Comparison of ENCODE assay signal across 17 cellular contexts in genomic region chr1:65056234-65056633, GRCh38.
A peak's percentile ranks its signal among the peaks of the same experiment; 100 is the strongest.
DNase-seq lines count a peak whose midpoint lies in the region; ATAC-seq lines count a peak whose summit lies in the region.
"Had no signal": no experiment of that assay in that cellular context is flagged by ENCODE, and none has a peak within 500 bp of the region (broad histone marks: within the 10 kb centered on the region; RNA-seq: fewer than 3 reads in every experiment).

No MANE protein-coding gene starts in this region.

- H3K4me3 ChIP-seq in CD8-positive, alpha-beta memory T cell (ENCODE audit: low read length), result no peak overlapping the region
- H3K4me3 ChIP-seq in skeletal muscle tissue (ENCODE audit: low read length in 3 of 3), result no peak overlapping the region
- H3K4me3 ChIP-seq: GM23338, PC-9 had no signal

- H3K36me3 ChIP-seq in CD8-positive, alpha-beta memory T cell (ENCODE audit: insufficient read depth, low read length), result peaks cover 10% of the 10 kb centered on the region
- peaks cover 15 to 45% (median 35%) of the 10 kb centered on the region in 3 donors for H3K36me3 ChIP-seq in skeletal muscle tissue (ENCODE audit: control insufficient read depth in 3 of 3, insufficient read depth in 3 of 3, low read length in 3 of 3)

- no peak overlapping the region for H3K27ac ChIP-seq in CD8-positive, alpha-beta memory T cell (ENCODE audit: low read depth, low read length)
- H3K27ac ChIP-seq in skeletal muscle tissue (ENCODE audit: low read depth, low read length), result peak overlapping the region; percentile 0
- H3K27ac ChIP-seq: PC-9 had no signal

- H3K4me1 Mint-ChIP-seq in CD8-positive, alpha-beta memory T cell, result peaks cover 25 to 52% (median 48%) of the 10 kb centered on the region in 3 donors

- peaks cover 0 to 54% (median 10%) of the 10 kb centered on the region in 3 donors for H3K36me3 Mint-ChIP-seq in CD8-positive, alpha-beta memory T cell

- DNase-seq in CD8-positive, alpha-beta memory T cell, result no peak
- DNase-seq in NOMO-1 (lab: John Stamatoyannopoulos, UW; ENCODE audit: unreplicated experiment in 2 of 2) (peak; percentile 60 to 89), left ventricle myocardium superior (no peak), EL (no peak)
- DNase-seq: foreskin melanocyte, naive B cell, NCI-H2029 treated with DMSO at 0.1 percent for 48 hours, NCI-H510A treated with DMSO at 0.1 percent for 48 hours, PC-9, SK-N-SH had no signal

- CTCF ChIA-PET in CD8-positive, alpha-beta memory T cell (lab: Charles Lee), result no interaction called here

- H3K9me3 ChIP-seq in CD8-positive, alpha-beta memory T cell (ENCODE audit: low read length), result no peaks in the 10 kb centered on the region
- no peaks in the 10 kb centered on the region for H3K9me3 ChIP-seq in skeletal muscle tissue (ENCODE audit: control insufficient read depth in 3 of 3, low read length in 3 of 3)
- H3K9me3 ChIP-seq: SK-N-SH had no signal

- H3K9me3 Mint-ChIP-seq in CD8-positive, alpha-beta memory T cell, result no peaks in the 10 kb centered on the region
- H3K9me3 Mint-ChIP-seq: activated naive CD4-positive, alpha-beta T cell treated with anti-CD3 and anti-CD28 coated beads, Interleukin-2, amount 50 U/mL, for 72 hours; brain; GM23338; naive B cell had no signal

- no peaks in the 10 kb centered on the region for H3K27me3 ChIP-seq in CD8-positive, alpha-beta memory T cell (ENCODE audit: insufficient read depth, low read length, poor library complexity, severe bottlenecking)
- H3K27me3 ChIP-seq in skeletal muscle tissue (ENCODE audit: control insufficient read depth in 3 of 3, insufficient read depth in 3 of 3, low read length in 3 of 3), result no peaks in the 10 kb centered on the region

- no peak overlapping the region for H3K4me3 Mint-ChIP-seq in CD8-positive, alpha-beta memory T cell
- H3K4me3 Mint-ChIP-seq: brain, GM23338, naive B cell had no signal

- no peak overlapping the region for H3K9ac ChIP-seq in skeletal muscle tissue (ENCODE audit: low read depth in 1 of 3, low read length in 3 of 3)
- H3K9ac ChIP-seq: SK-N-SH had no signal

- intact Hi-C loops in left ventricle myocardium superior (cut with micrococcal nuclease), result no loop called here

- peaks cover 9% of the 10 kb centered on the region for H3K4me1 ChIP-seq in CD8-positive, alpha-beta memory T cell (ENCODE audit: insufficient read depth, low read length)
- H3K4me1 ChIP-seq in skeletal muscle tissue (ENCODE audit: control insufficient read depth in 3 of 3, insufficient read depth in 3 of 3, low read length in 3 of 3), result peaks cover 19 to 50% (median 26%) of the 10 kb centered on the region in 3 donors

- ATAC-seq in left ventricle myocardium superior (peak; percentile 50), GM21390 (IDR thresholded peaks at IDR 0.05; ENCODE audit: unreplicated experiment) (no peak), GM21360 (IDR thresholded peaks at IDR 0.05; ENCODE audit: unreplicated experiment) (no peak)
- ATAC-seq: activated naive CD4-positive, alpha-beta T cell treated with anti-CD3 and anti-CD28 coated beads, Interleukin-2, amount 50 U/mL, for 72 hours; GM23338 had no signal

- POLR2A ChIA-PET in CD8-positive, alpha-beta memory T cell (lab: Charles Lee), result no interaction called here

- H3K27ac Mint-ChIP-seq in CD8-positive, alpha-beta memory T cell, result peak overlapping the region in 5 of 8 donors; percentile 0 to 61 (median 39)
- H3K27ac Mint-ChIP-seq: activated naive CD4-positive, alpha-beta T cell treated with anti-CD3 and anti-CD28 coated beads, Interleukin-2, amount 50 U/mL, for 72 hours; GM23338; progenitor cell of endocrine pancreas had no signal

- H3K27me3 Mint-ChIP-seq in CD8-positive, alpha-beta memory T cell, result no peaks in the 10 kb centered on the region
- H3K27me3 Mint-ChIP-seq: naive B cell had no signal

Comparison
In these comparisons a context has a peak if more than half of its experiments do, and no peak if none do; other contexts are left out.
1. DNase-seq: peak in NOMO-1 (2 of 2); none in CD8-positive, alpha-beta memory T cell (0 of 5), left ventricle myocardium superior (single experiment) and EL (single experiment).